ENCODE assay signal across 12 cellular contexts in genomic region chr1:97196825-97197516, GRCh38.
"Had no signal": no experiment of that assay in that cellular context is flagged by ENCODE, and none has a peak within 500 bp of the region (broad histone marks: within the 10 kb centered on the region; RNA-seq: fewer than 3 reads in every experiment).

No MANE protein-coding gene starts in this region.

- DNase-seq: activated CD4-positive, alpha-beta T cell treated with anti-CD3 and anti-CD28 coated beads, Interleukin-2, amount 10 ng/mL, durations not matched to agents 7 days and 5 days; activated CD8-positive, alpha-beta memory T cell treated with anti-CD3 and anti-CD28 coated beads, Interleukin-2, amount 50 U/mL, for 48 hours; activated effector memory CD4-positive, alpha-beta T cell treated with Interleukin-2 at 50 U/mL for 16 hours; activated T-cell treated with anti-CD3 and anti-CD28 coated beads, Interleukin-2, amount 50 U/mL, for 48 hours; effector CD4-positive, alpha-beta T cell; gastrocnemius medialis; head of caudate nucleus; left lung; stimulated activated CD4-positive, alpha-beta T cell treated with anti-CD3 and anti-CD28 coated beads, Interleukin-4, amount 100 ng/mL, for 1 hour; stomach had no signal

- H3K27me3 ChIP-seq: gastrocnemius medialis, left lung, stomach had no signal

- H3K27ac ChIP-seq: gastrocnemius medialis, left lung, stomach had no signal

- H3K4me3 ChIP-seq: gastrocnemius medialis, left lung, smooth muscle cell, stomach had no signal

- ATAC-seq: gastrocnemius medialis, left lung, sciatic nerve had no signal

- H3K9me3 ChIP-seq: gastrocnemius medialis, left lung, stomach had no signal

- H3K4me1 ChIP-seq: gastrocnemius medialis, left lung had no signal
